In the genomic region with DNA sequence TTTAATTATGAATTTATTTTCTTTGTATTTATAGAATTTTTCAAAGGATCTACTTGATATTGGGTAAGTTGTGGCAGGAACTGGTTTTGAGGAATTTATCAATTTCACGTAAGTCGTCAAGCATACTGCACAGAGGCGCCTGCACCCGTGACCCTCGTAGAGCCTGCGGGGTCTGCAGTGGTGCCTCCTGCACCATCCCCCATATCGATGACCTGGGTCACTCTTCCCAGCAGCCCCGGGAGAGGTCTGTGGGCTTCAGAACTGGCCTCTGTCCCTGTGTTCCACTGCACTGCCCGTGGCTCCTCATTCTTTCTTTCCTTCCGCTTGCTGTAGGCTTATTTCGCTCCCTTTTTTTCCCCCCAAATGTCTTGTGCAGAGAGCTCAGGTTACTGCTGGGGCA, we compare ENCODE assay signal across 20 cellular contexts. TPM values are rescaled to one million over a fixed set of nuclear protein-coding genes. Genes with fewer than 3 reads are reported as not detected.
DNase-seq lines count a peak whose midpoint lies in the region; ATAC-seq and TF ChIP-seq lines count a peak whose summit lies in the region.
"Had no signal": no experiment of that assay in that cellular context is flagged by ENCODE, and none has a peak within 500 bp of the region (broad histone marks: within the 10 kb centered on the region; RNA-seq: fewer than 3 reads in every experiment).

No MANE protein-coding gene starts in this region.

- H3K36me3 Mint-ChIP-seq in activated naive CD4-positive, alpha-beta T cell treated with anti-CD3 and anti-CD28 coated beads, Interleukin-2, amount 10 ng/mL, durations not matched to agents 7 days and 5 days = peaks cover 61% of the 10 kb centered on the region
- peaks cover 47% of the 10 kb centered on the region for H3K36me3 Mint-ChIP-seq in activated naive CD4-positive, alpha-beta T cell treated with anti-CD3 and anti-CD28 coated beads for 36 hours (ENCODE audit: low read depth)
- peaks cover 67% of the 10 kb centered on the region for H3K36me3 Mint-ChIP-seq in Caco-2 (ENCODE audit: insufficient read depth, unreplicated experiment)
- peaks cover 61% of the 10 kb centered on the region for H3K36me3 Mint-ChIP-seq in central memory CD8-positive, alpha-beta T cell (ENCODE audit: insufficient read depth)
- H3K36me3 Mint-ChIP-seq in mesothelial cell of epicardium = peaks cover 52% of the 10 kb centered on the region

- CTCF ChIA-PET in activated naive CD4-positive, alpha-beta T cell treated with anti-CD3 and anti-CD28 coated beads, Interleukin-2, amount 10 ng/mL, durations not matched to agents 7 days and 5 days (lab: Charles Lee) = interaction anchor here (1.3 kb wide), 1 partner anchor 115 kb away, joined by 3 read pairs; no protein-coding TSS in a partner anchor
- CTCF ChIA-PET in activated naive CD4-positive, alpha-beta T cell treated with anti-CD3 and anti-CD28 coated beads for 36 hours (lab: Charles Lee) = no interaction called here
- CTCF ChIA-PET in Caco-2 (lab: Charles Lee) (no interaction called here), mammary epithelial cell (lab: Charles Lee; ENCODE audit: low non-redundant PET) (no interaction called here)

- H3K27ac ChIP-seq in lower lobe of right lung (no peak overlapping the region), mammary epithelial cell (ENCODE audit: insufficient read depth, low read depth, low read length) (no peak overlapping the region)
- H3K27ac ChIP-seq: Peyer's patch had no signal

- no peaks in the 10 kb centered on the region for H3K79me2 ChIP-seq in mammary epithelial cell (ENCODE audit: insufficient read depth, low read length)

- H3K27me3 ChIP-seq in Caco-2 (replicated peaks; ENCODE audit: control insufficient read depth, insufficient read depth, low read length) = no peaks in the 10 kb centered on the region
- no peaks in the 10 kb centered on the region for H3K27me3 ChIP-seq in lower lobe of right lung (ENCODE audit: low read depth)
- H3K27me3 ChIP-seq in mammary epithelial cell (ENCODE audit: insufficient read depth, low read length) = no peaks in the 10 kb centered on the region
- H3K27me3 ChIP-seq: Peyer's patch had no signal

- no peak for DNase-seq in activated naive CD4-positive, alpha-beta T cell treated with anti-CD3 and anti-CD28 coated beads, Interleukin-2, amount 10 ng/mL, durations not matched to agents 7 days and 5 days
- DNase-seq in activated naive CD4-positive, alpha-beta T cell treated with anti-CD3 and anti-CD28 coated beads for 36 hours = no peak
- DNase-seq in Caco-2 (no peak), lower lobe of right lung (peak; percentile 23), mammary epithelial cell (no peak), OCI-M1 (lab: John Stamatoyannopoulos, UW) (no peak), mesothelial cell of epicardium (ENCODE audit: low spot score in 2 of 2, unreplicated experiment in 2 of 2) (no peak)
- DNase-seq in central memory CD8-positive, alpha-beta T cell (ENCODE audit: low spot score in 2 of 2) = no peak
- DNase-seq: CD4-positive, CD25-positive, alpha-beta regulatory T cell; COR-L47; DND-41; H9; HFFc6; Kasumi-1; NCI-H1694; NCI-H2081 treated with DMSO at 0.1 percent for 48 hours; NCI-H2171 treated with DMSO at 0.1 percent for 48 hours; NCI-H524 treated with DMSO at 0.1 percent for 48 hours; NCI-H82; Peyer's patch had no signal

- H3K9me3 ChIP-seq in Caco-2 = no peaks in the 10 kb centered on the region
- no peaks in the 10 kb centered on the region for H3K9me3 ChIP-seq in lower lobe of right lung
- H3K9me3 ChIP-seq in mammary epithelial cell (replicated peaks; ENCODE audit: insufficient read depth, low read length) = no peaks in the 10 kb centered on the region
- H3K9me3 ChIP-seq: Peyer's patch had no signal

- H3K36me3 ChIP-seq in Caco-2 (ENCODE audit: control insufficient read depth, insufficient read depth, low read length) (peaks cover 3% of the 10 kb centered on the region), lower lobe of right lung (peaks cover 84% of the 10 kb centered on the region), mammary epithelial cell (ENCODE audit: insufficient read depth, low read length) (peaks cover 4% of the 10 kb centered on the region)

- H3K9ac ChIP-seq in mammary epithelial cell (ENCODE audit: insufficient read depth, low read length) = no peak overlapping the region

- H3K4me3 ChIP-seq in Caco-2 (ENCODE audit: low read depth, low read length) (no peak overlapping the region), lower lobe of right lung (no peak overlapping the region), mammary epithelial cell (replicated peaks in 1 of 3; ENCODE audit: insufficient read depth in 1 of 3, low read depth in 2 of 3, low read length in 3 of 3) (no peak overlapping the region)
- H3K4me3 ChIP-seq: Peyer's patch had no signal

- BruUV-seq in Caco-2 (replicated peaks; lab: Mats Ljungman, UMichigan) = no TSS peak
- no TSS peak for BruUV-seq in mammary epithelial cell (replicated peaks; lab: Mats Ljungman, UMichigan)

- H3K4me2 ChIP-seq in mammary epithelial cell (ENCODE audit: insufficient read depth, low read depth, low read length) = no peak overlapping the region

- no peak overlapping the region for H3K4me3 Mint-ChIP-seq in activated naive CD4-positive, alpha-beta T cell treated with anti-CD3 and anti-CD28 coated beads, Interleukin-2, amount 10 ng/mL, durations not matched to agents 7 days and 5 days
- H3K4me3 Mint-ChIP-seq in activated naive CD4-positive, alpha-beta T cell treated with anti-CD3 and anti-CD28 coated beads for 36 hours = no peak overlapping the region
- H3K4me3 Mint-ChIP-seq in Caco-2 (ENCODE audit: unreplicated experiment) (no peak overlapping the region), mesothelial cell of epicardium (no peak overlapping the region)
- no peak overlapping the region for H3K4me3 Mint-ChIP-seq in central memory CD8-positive, alpha-beta T cell
- H3K4me3 Mint-ChIP-seq: CD4-positive, CD25-positive, alpha-beta regulatory T cell; H9; HFFc6 had no signal

- peak overlapping the region; percentile 60 for H3K27ac Mint-ChIP-seq in activated naive CD4-positive, alpha-beta T cell treated with anti-CD3 and anti-CD28 coated beads, Interleukin-2, amount 10 ng/mL, durations not matched to agents 7 days and 5 days
- no peak overlapping the region for H3K27ac Mint-ChIP-seq in activated naive CD4-positive, alpha-beta T cell treated with anti-CD3 and anti-CD28 coated beads for 36 hours
- H3K27ac Mint-ChIP-seq in Caco-2 (ENCODE audit: unreplicated experiment) (peak overlapping the region; percentile 58), mesothelial cell of epicardium (no peak overlapping the region)
- peak overlapping the region; percentile 76 for H3K27ac Mint-ChIP-seq in central memory CD8-positive, alpha-beta T cell (ENCODE audit: low read depth)
- H3K27ac Mint-ChIP-seq: H9, HFFc6 had no signal

- no peak for ATAC-seq in central memory CD8-positive, alpha-beta T cell (replicated peaks; ENCODE audit: extremely low read depth, poor library complexity, severe bottlenecking)
- no peak for ATAC-seq in lower lobe of right lung

- H2AFZ ChIP-seq in mammary epithelial cell (ENCODE audit: low read depth, low read length) = no peak overlapping the region

- peaks cover 3% of the 10 kb centered on the region for H3K4me1 Mint-ChIP-seq in activated naive CD4-positive, alpha-beta T cell treated with anti-CD3 and anti-CD28 coated beads, Interleukin-2, amount 10 ng/mL, durations not matched to agents 7 days and 5 days
- H3K4me1 Mint-ChIP-seq in activated naive CD4-positive, alpha-beta T cell treated with anti-CD3 and anti-CD28 coated beads for 36 hours (ENCODE audit: low read depth) = no peaks in the 10 kb centered on the region
- no peaks in the 10 kb centered on the region for H3K4me1 Mint-ChIP-seq in Caco-2 (ENCODE audit: low read depth, unreplicated experiment)
- peaks cover 17% of the 10 kb centered on the region for H3K4me1 Mint-ChIP-seq in central memory CD8-positive, alpha-beta T cell
- no peaks in the 10 kb centered on the region for H3K4me1 Mint-ChIP-seq in mesothelial cell of epicardium
- H3K4me1 Mint-ChIP-seq: H9 had no signal

- dilution Hi-C loops in mammary epithelial cell (cut with HindIII; ENCODE audit: low sequenced_read_pairs) = no loop called here

- POLR2A ChIA-PET in Caco-2 (lab: Charles Lee) = no interaction called here

- no peak for TF ChIP-seq CTCF in Caco-2 (IDR thresholded peaks at IDR 0.05; ENCODE audit: insufficient read depth in 1 of 2, low read depth in 1 of 2, low read length in 1 of 2, severe bottlenecking in 1 of 2, unreplicated experiment in 1 of 2)
- TF ChIP-seq CTCF in lower lobe of right lung (IDR thresholded peaks at IDR 0.05) = no peak
- TF ChIP-seq CTCF in mammary epithelial cell (conservative IDR thresholded peaks at IDR 0.05 in 1 of 2, IDR thresholded peaks at IDR 0.05 in 1 of 2; ENCODE audit: extremely low read depth in 1 of 2, insufficient read depth in 1 of 2, low read depth in 1 of 2, low read length in 2 of 2) = no peak
- no peak for TF ChIP-seq CTCF in mesothelial cell of epicardium (IDR thresholded peaks at IDR 0.05; ENCODE audit: unreplicated experiment)

- H3K27me3 Mint-ChIP-seq in activated naive CD4-positive, alpha-beta T cell treated with anti-CD3 and anti-CD28 coated beads, Interleukin-2, amount 10 ng/mL, durations not matched to agents 7 days and 5 days = no peaks in the 10 kb centered on the region
- H3K27me3 Mint-ChIP-seq in activated naive CD4-positive, alpha-beta T cell treated with anti-CD3 and anti-CD28 coated beads for 36 hours (ENCODE audit: low read depth) = no peaks in the 10 kb centered on the region
- H3K27me3 Mint-ChIP-seq in Caco-2 (ENCODE audit: insufficient read depth, unreplicated experiment) = no peaks in the 10 kb centered on the region
- H3K27me3 Mint-ChIP-seq in central memory CD8-positive, alpha-beta T cell = no peaks in the 10 kb centered on the region
- H3K27me3 Mint-ChIP-seq in mesothelial cell of epicardium (ENCODE audit: low read depth) = no peaks in the 10 kb centered on the region
- H3K27me3 Mint-ChIP-seq: CD4-positive, CD25-positive, alpha-beta regulatory T cell had no signal

- intact Hi-C loops in activated naive CD4-positive, alpha-beta T cell treated with anti-CD3 and anti-CD28 coated beads for 36 hours (cut with micrococcal nuclease) = no loop called here
- intact Hi-C loops in Caco-2 (cut with micrococcal nuclease; ENCODE audit: unreplicated experiment) = no loop called here
- intact Hi-C loops in lower lobe of right lung (cut with DNase I) = no loop called here
- intact Hi-C loops in mammary epithelial cell (cut with micrococcal nuclease) = no loop called here

- H4K20me1 ChIP-seq in mammary epithelial cell (ENCODE audit: insufficient read depth, low read length) = no peaks in the 10 kb centered on the region

- peaks cover 22% of the 10 kb centered on the region for H3K9me3 Mint-ChIP-seq in activated naive CD4-positive, alpha-beta T cell treated with anti-CD3 and anti-CD28 coated beads, Interleukin-2, amount 10 ng/mL, durations not matched to agents 7 days and 5 days
- H3K9me3 Mint-ChIP-seq in activated naive CD4-positive, alpha-beta T cell treated with anti-CD3 and anti-CD28 coated beads for 36 hours = no peaks in the 10 kb centered on the region
- no peaks in the 10 kb centered on the region for H3K9me3 Mint-ChIP-seq in Caco-2 (ENCODE audit: unreplicated experiment)
- H3K9me3 Mint-ChIP-seq in central memory CD8-positive, alpha-beta T cell = peaks cover 15% of the 10 kb centered on the region
- no peaks in the 10 kb centered on the region for H3K9me3 Mint-ChIP-seq in mesothelial cell of epicardium
- H3K9me3 Mint-ChIP-seq: HFFc6 had no signal

- in situ Hi-C loops in mammary epithelial cell (cut with MboI; ENCODE audit: low sequenced_read_pairs in 2 of 2) = no loop called here

- H3K4me1 ChIP-seq in Caco-2 = no peaks in the 10 kb centered on the region
- H3K4me1 ChIP-seq in lower lobe of right lung = no peaks in the 10 kb centered on the region
- no peaks in the 10 kb centered on the region for H3K4me1 ChIP-seq in mammary epithelial cell (ENCODE audit: insufficient read depth, low read length)
- H3K4me1 ChIP-seq: Peyer's patch had no signal

- 90% methylated on average over 11 of the region's 11 CpGs for WGBS in mammary epithelial cell (ENCODE audit: low coverage, missing lambda C conversion rate)

RNA-seq across cellular contexts. Expression of a gene that starts 31.5 kb away (rescaled TPM):
- under 1 TPM; 0.37 to 0.48 TPM for total RNA-seq in activated naive CD4-positive, alpha-beta T cell treated with anti-CD3 and anti-CD28 coated beads for 36 hours
- total RNA-seq in Caco-2 (2022) (20.5 and 20.9 TPM in 2 replicates), lower lobe of right lung (3.9 TPM), mammary epithelial cell (1 to 10 TPM in 1 of 2 donors, not detected in 1; 1.1 TPM), mesothelial cell of epicardium (4.5 to 4.7 TPM (median 4.6 TPM) in 3 replicates)
- polyA plus RNA-seq in mammary epithelial cell = 0.22 TPM
- polyA minus RNA-seq in mammary epithelial cell = not detected

Comparison
In these comparisons a context has a peak if more than half of its experiments do, and no peak if none do; other contexts are left out.
1. H3K27ac Mint-ChIP-seq: peak in activated naive CD4-positive, alpha-beta T cell treated with anti-CD3 and anti-CD28 coated beads, Interleukin-2, amount 10 ng/mL, durations not matched to agents 7 days and 5 days (single experiment), Caco-2 (single experiment) and central memory CD8-positive, alpha-beta T cell (single experiment); none in activated naive CD4-positive, alpha-beta T cell treated with anti-CD3 and anti-CD28 coated beads for 36 hours (single experiment) and mesothelial cell of epicardium (single experiment).